In genomic region chr22:23670378-23671295, GRCh38 we compare ENCODE assay signal across 21 cellular contexts. TPM values are rescaled to one million over a fixed set of nuclear protein-coding genes. Genes with fewer than 3 reads are reported as not detected.
"Had no signal": no experiment of that assay in that cellular context is flagged by ENCODE, and none has a peak within 500 bp of the region (broad histone marks: within the 10 kb centered on the region; RNA-seq: fewer than 3 reads in every experiment).

No MANE protein-coding gene starts in this region.

- H3K36me3 ChIP-seq: cardiac muscle cell, ovary had no signal

- H3K9me3 ChIP-seq: left lung, ovary, tibial nerve had no signal

- DNase-seq: activated B cell treated with CpG ODN at 0.5 μM for 24 hours; activated CD4-positive, alpha-beta T cell treated with anti-CD3 and anti-CD28 coated beads, Interleukin-2, amount 10 ng/mL, durations not matched to agents 24 days and 14 days; activated CD8-positive, alpha-beta T cell treated with anti-CD3 and anti-CD28 coated beads for 36 hours; activated naive CD4-positive, alpha-beta T cell; activated naive CD8-positive, alpha-beta T cell treated with anti-CD3 and anti-CD28 coated beads for 36 hours; activated T-cell treated with anti-CD3 and anti-CD28 coated beads, Interleukin-2, amount 50 U/mL, for 1 hour; amniotic stem cell; mammary epithelial cell; midbrain; ovary; stimulated activated naive CD8-positive, alpha-beta T cell treated with anti-CD3 and anti-CD28 coated beads, Interleukin-15, Interleukin-2, amounts not matched to agents 100 U/mL and 50 U/mL, for 24 hours; substantia nigra had no signal

- H3K4me3 ChIP-seq: cardiac muscle cell, dorsolateral prefrontal cortex, left lung, ovary, tibial nerve had no signal

- H3K27ac ChIP-seq: cardiac muscle cell, dorsolateral prefrontal cortex, left lung, ovary, tibial nerve had no signal

- H3K27me3 ChIP-seq: cardiac muscle cell, dorsolateral prefrontal cortex, left lung, ovary, tibial nerve had no signal

- FAIRE-seq: colon, keratinocyte, TTC549 had no signal

- H3K4me1 ChIP-seq: tibial nerve had no signal

- ATAC-seq: activated CD8-positive, alpha-beta T cell treated with anti-CD3 and anti-CD28 coated beads for 36 hours; activated T-helper 17 cell treated with anti-CD3 and anti-CD28 coated beads, Interleukin-2, amount 50 U/mL, for 72 hours; left lung had no signal

RNA-seq across cellular contexts. Expression of gene RGL4, which starts 20.2 kb away (rescaled TPM):
- total RNA-seq: cardiac muscle cell, glomerular endothelial cell, mammary epithelial cell, tibial nerve had no signal
- polyA plus RNA-seq: keratinocyte, mammary epithelial cell had no signal

RNA-seq across cellular contexts. Expression of gene DRICH1, which starts 38.5 kb away (rescaled TPM):
- total RNA-seq: activated naive CD8-positive, alpha-beta T cell treated with anti-CD3 and anti-CD28 coated beads for 36 hours; cardiac muscle cell; glomerular endothelial cell had no signal
- polyA plus RNA-seq: cardiac muscle cell, mammary epithelial cell had no signal
